In the genomic region with DNA sequence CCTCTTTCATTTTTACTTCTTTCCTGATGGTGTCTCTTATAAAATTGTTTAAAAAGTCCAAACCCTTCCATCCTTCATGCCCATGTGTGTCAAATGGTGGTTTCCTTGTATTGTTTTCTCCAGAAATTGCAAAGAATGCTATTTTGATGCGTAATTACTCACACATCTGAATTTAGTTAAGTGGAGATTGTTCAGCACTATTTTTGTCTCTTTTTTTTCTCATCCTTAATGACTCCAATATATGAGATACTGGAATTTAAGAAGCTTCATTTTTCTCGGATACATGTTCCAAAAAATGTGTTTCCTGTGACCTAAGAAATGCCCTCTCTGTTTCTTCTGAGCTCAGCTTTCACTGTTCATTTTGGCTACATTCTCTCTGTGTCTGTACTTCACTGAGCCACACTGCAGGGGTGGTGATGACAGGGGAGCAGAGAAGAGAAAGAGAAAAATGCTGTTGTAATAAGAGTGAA, we compare ENCODE assay signal across 19 cellular contexts.
A peak's percentile ranks its signal among the peaks of the same experiment; 100 is the strongest.
DNase-seq lines count a peak whose midpoint lies in the region; ATAC-seq and TF ChIP-seq lines count a peak whose summit lies in the region.
"Had no signal": no experiment of that assay in that cellular context is flagged by ENCODE, and none has a peak within 500 bp of the region (broad histone marks: within the 10 kb centered on the region; RNA-seq: fewer than 3 reads in every experiment).

No MANE protein-coding gene starts in this region.

- no peaks in the 10 kb centered on the region for H3K4me1 ChIP-seq in SK-N-SH (ENCODE audit: control insufficient read depth in 1 of 2, insufficient read depth in 2 of 2, low read depth in 1 of 2, low read length in 1 of 2)
- H3K4me1 ChIP-seq: lower lobe of right lung had no signal

- H3K36me3 Mint-ChIP-seq in chondrocyte (ENCODE audit: low read depth): no peaks in the 10 kb centered on the region
- H3K36me3 Mint-ChIP-seq: activated naive CD4-positive, alpha-beta T cell treated with anti-CD3 and anti-CD28 coated beads, Interleukin-2, amount 50 U/mL, for 24 hours; CD4-positive, alpha-beta memory T cell; natural killer cell treated with Interleukin-12 subunit alpha and Interleukin-12 subunit beta and Interleukin-15 and Interleukin-18, amount 100 ng/mL, for 72 hours had no signal

- H4K20me1 ChIP-seq in SK-N-SH (ENCODE audit: insufficient read depth): no peaks in the 10 kb centered on the region

- H3F3A ChIP-seq in SK-N-SH (replicated peaks; ENCODE audit: insufficient read depth): no peaks in the 10 kb centered on the region

- POLR2A ChIA-PET in SK-N-SH (lab: Yijun Ruan, JAX): no interaction called here

- ATAC-seq in GM18868 (IDR thresholded peaks at IDR 0.05; ENCODE audit: unreplicated experiment) (peak; percentile 49), left cardiac atrium (peak; percentile 49 to 63)
- ATAC-seq: natural killer cell treated with Interleukin-12 subunit alpha and Interleukin-12 subunit beta and Interleukin-15 and Interleukin-18, amount 100 ng/mL, for 72 hours had no signal

- no peak overlapping the region for H3K4me2 ChIP-seq in SK-N-SH

- peak overlapping the region; percentile 34 for H3K27ac Mint-ChIP-seq in chondrocyte (ENCODE audit: unreplicated experiment)
- H3K27ac Mint-ChIP-seq: activated naive CD4-positive, alpha-beta T cell treated with anti-CD3 and anti-CD28 coated beads, Interleukin-2, amount 50 U/mL, for 24 hours; CD4-positive, alpha-beta memory T cell; natural killer cell treated with Interleukin-12 subunit alpha and Interleukin-12 subunit beta and Interleukin-15 and Interleukin-18, amount 100 ng/mL, for 72 hours had no signal

- no peaks in the 10 kb centered on the region for H3K27me3 Mint-ChIP-seq in chondrocyte (ENCODE audit: low read depth)
- H3K27me3 Mint-ChIP-seq: activated naive CD4-positive, alpha-beta T cell treated with anti-CD3 and anti-CD28 coated beads, Interleukin-2, amount 50 U/mL, for 24 hours; CD4-positive, alpha-beta memory T cell; central memory CD8-positive, alpha-beta T cell; natural killer cell treated with Interleukin-12 subunit alpha and Interleukin-12 subunit beta and Interleukin-15 and Interleukin-18, amount 100 ng/mL, for 72 hours had no signal

- H3K4me1 Mint-ChIP-seq in chondrocyte (ENCODE audit: low read depth): peaks cover 26% of the 10 kb centered on the region
- H3K4me1 Mint-ChIP-seq: activated naive CD4-positive, alpha-beta T cell treated with anti-CD3 and anti-CD28 coated beads, Interleukin-2, amount 50 U/mL, for 24 hours; CD4-positive, alpha-beta memory T cell; central memory CD8-positive, alpha-beta T cell had no signal

- intact Hi-C loops in left cardiac atrium (cut with DNase I): no loop called here

- WGBS in SK-N-SH (ENCODE audit: low lambda C conversion rate): 0% methylated on average over 2 of the region's 2 CpGs

- H3K9me3 Mint-ChIP-seq in chondrocyte (ENCODE audit: low read depth): no peaks in the 10 kb centered on the region
- H3K9me3 Mint-ChIP-seq: activated naive CD4-positive, alpha-beta T cell treated with anti-CD3 and anti-CD28 coated beads, Interleukin-2, amount 50 U/mL, for 24 hours; central memory CD8-positive, alpha-beta T cell had no signal

- TF ChIP-seq RAD21 in SK-N-SH (IDR thresholded peaks at IDR 0.05; ENCODE audit: low read length): no peak

- no peaks in the 10 kb centered on the region for H3K36me3 ChIP-seq in SK-N-SH (replicated peaks in 1 of 2; ENCODE audit: control insufficient read depth in 1 of 2, insufficient read depth in 2 of 2, low read length in 1 of 2)
- H3K36me3 ChIP-seq: lower lobe of right lung had no signal

- CTCF ChIA-PET in SK-N-SH (lab: Yijun Ruan, JAX): interaction anchor here (0.7 kb wide), 1 partner anchor 909 kb away, joined by 3 read pairs; no protein-coding TSS in a partner anchor

- no peaks in the 10 kb centered on the region for H3K27me3 ChIP-seq in SK-N-SH (ENCODE audit: insufficient read depth)

- TF ChIP-seq EP300 in SK-N-SH (IDR thresholded peaks at IDR 0.05; ENCODE audit: borderline replicate concordance in 1 of 2, low read depth in 1 of 2, low read length in 1 of 2): no peak

- no peak overlapping the region for H2AFZ ChIP-seq in SK-N-SH (ENCODE audit: low read depth)

- no peak overlapping the region for H3K27ac ChIP-seq in SK-N-SH (ENCODE audit: low read depth in 2 of 2, low read length in 1 of 2)
- H3K27ac ChIP-seq: epithelial cell of prostate, lower lobe of right lung had no signal

- no peaks in the 10 kb centered on the region for H3K79me2 ChIP-seq in SK-N-SH (ENCODE audit: insufficient read depth)

- no peak overlapping the region for H3K4me3 Mint-ChIP-seq in chondrocyte (ENCODE audit: unreplicated experiment)
- H3K4me3 Mint-ChIP-seq: activated naive CD4-positive, alpha-beta T cell treated with anti-CD3 and anti-CD28 coated beads, Interleukin-2, amount 50 U/mL, for 24 hours; CD4-positive, alpha-beta memory T cell; central memory CD8-positive, alpha-beta T cell; natural killer cell treated with Interleukin-12 subunit alpha and Interleukin-12 subunit beta and Interleukin-15 and Interleukin-18, amount 100 ng/mL, for 72 hours had no signal

- no peak overlapping the region for H3K9ac ChIP-seq in SK-N-SH

- H3K9me3 ChIP-seq in SK-N-SH: no peaks in the 10 kb centered on the region
- H3K9me3 ChIP-seq: lower lobe of right lung had no signal

- TF ChIP-seq CTCF in chondrocyte (IDR thresholded peaks at IDR 0.05): no peak
- TF ChIP-seq CTCF in SK-N-SH (IDR thresholded peaks at IDR 0.05): no peak

- DNase-seq in chondrocyte (ENCODE audit: low spot score) (no peak), left cardiac atrium (no peak), smooth muscle cell of the brain vasculature (ENCODE audit: low read depth, low spot score) (peak; percentile 65), KG1 (lab: John Stamatoyannopoulos, UW) (no peak), SK-N-SH (no peak), T-helper 2 cell (no peak)
- DNase-seq: activated CD4-positive, CD25-positive, alpha-beta regulatory T cell treated with anti-CD3 and anti-CD28 coated beads, Interleukin-2, amount 50 U/mL, for 72 hours; activated CD8-positive, alpha-beta memory T cell treated with anti-CD3 and anti-CD28 coated beads, Interleukin-2, amount 50 U/mL, for 48 hours; CD4-positive, alpha-beta memory T cell; lower lobe of right lung; NCI-H2081 treated with DMSO at 0.1 percent for 48 hours; RPMI8226; stimulated activated naive CD4-positive, alpha-beta T cell treated with Interleukin-2 at 50 U/mL for 16 hours; T-helper 1 cell had no signal

- no peak overlapping the region for H3K4me3 ChIP-seq in SK-N-SH (ENCODE audit: low read depth in 2 of 2, low read length in 1 of 2)
- H3K4me3 ChIP-seq: lower lobe of right lung had no signal

- no peaks in the 10 kb centered on the region for H3K9me2 ChIP-seq in SK-N-SH

TF ChIP-seq in SK-N-SH, 30 proteins besides CTCF, POLR2A, EP300 and RAD21 (continues in another document):
- TF ChIP-seq MXI1 (IDR thresholded peaks at IDR 0.05; ENCODE audit: low read depth, low read length): no peak
- TF ChIP-seq IRF3 (IDR thresholded peaks at IDR 0.05; ENCODE audit: low read depth, low read length): no peak
- TF ChIP-seq USF2 (IDR thresholded peaks at IDR 0.05; ENCODE audit: borderline replicate concordance, low read depth, low read length): no peak
- TF ChIP-seq, protein P1, sequence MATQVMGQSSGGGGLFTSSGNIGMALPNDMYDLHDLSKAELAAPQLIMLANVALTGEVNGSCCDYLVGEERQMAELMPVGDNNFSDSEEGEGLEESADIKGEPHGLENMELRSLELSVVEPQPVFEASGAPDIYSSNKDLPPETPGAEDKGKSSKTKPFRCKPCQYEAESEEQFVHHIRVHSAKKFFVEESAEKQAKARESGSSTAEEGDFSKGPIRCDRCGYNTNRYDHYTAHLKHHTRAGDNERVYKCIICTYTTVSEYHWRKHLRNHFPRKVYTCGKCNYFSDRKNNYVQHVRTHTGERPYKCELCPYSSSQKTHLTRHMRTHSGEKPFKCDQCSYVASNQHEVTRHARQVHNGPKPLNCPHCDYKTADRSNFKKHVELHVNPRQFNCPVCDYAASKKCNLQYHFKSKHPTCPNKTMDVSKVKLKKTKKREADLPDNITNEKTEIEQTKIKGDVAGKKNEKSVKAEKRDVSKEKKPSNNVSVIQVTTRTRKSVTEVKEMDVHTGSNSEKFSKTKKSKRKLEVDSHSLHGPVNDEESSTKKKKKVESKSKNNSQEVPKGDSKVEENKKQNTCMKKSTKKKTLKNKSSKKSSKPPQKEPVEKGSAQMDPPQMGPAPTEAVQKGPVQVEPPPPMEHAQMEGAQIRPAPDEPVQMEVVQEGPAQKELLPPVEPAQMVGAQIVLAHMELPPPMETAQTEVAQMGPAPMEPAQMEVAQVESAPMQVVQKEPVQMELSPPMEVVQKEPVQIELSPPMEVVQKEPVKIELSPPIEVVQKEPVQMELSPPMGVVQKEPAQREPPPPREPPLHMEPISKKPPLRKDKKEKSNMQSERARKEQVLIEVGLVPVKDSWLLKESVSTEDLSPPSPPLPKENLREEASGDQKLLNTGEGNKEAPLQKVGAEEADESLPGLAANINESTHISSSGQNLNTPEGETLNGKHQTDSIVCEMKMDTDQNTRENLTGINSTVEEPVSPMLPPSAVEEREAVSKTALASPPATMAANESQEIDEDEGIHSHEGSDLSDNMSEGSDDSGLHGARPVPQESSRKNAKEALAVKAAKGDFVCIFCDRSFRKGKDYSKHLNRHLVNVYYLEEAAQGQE (IDR thresholded peaks at IDR 0.05; ENCODE audit: low read depth, low read length): no peak
- TF ChIP-seq NRF1 (IDR thresholded peaks at IDR 0.05; ENCODE audit: low read depth, low read length): no peak
- TF ChIP-seq POLR2AphosphoS5 (IDR thresholded peaks at IDR 0.05; ENCODE audit: low read depth, low read length): no peak
